In genomic region chr9:125993423-125993935, GRCh38 we compare ENCODE assay signal across 24 cellular contexts.
DNase-seq lines count a peak whose midpoint lies in the region; ATAC-seq, FAIRE-seq and TF ChIP-seq lines count a peak whose summit lies in the region.
"Had no signal": no experiment of that assay in that cellular context is flagged by ENCODE, and none has a peak within 500 bp of the region (broad histone marks: within the 10 kb centered on the region; RNA-seq: fewer than 3 reads in every experiment).

No MANE protein-coding gene starts in this region.

- POLR2A ChIA-PET in HepG2 (lab: Yijun Ruan, JAX): no interaction called here

- no peak overlapping the region for H3K4me3 ChIP-seq in right lobe of liver
- H3K4me3 ChIP-seq in HepG2 (replicated peaks in 1 of 3; ENCODE audit: insufficient read depth in 1 of 3, low read depth in 2 of 3, low read length in 3 of 3): no peak overlapping the region
- no peak overlapping the region for H3K4me3 ChIP-seq in neural progenitor cell
- H3K4me3 ChIP-seq: GM12878, K562, MG63 had no signal

- H3K27me3 Mint-ChIP-seq in chondrocyte (ENCODE audit: low read depth): peaks cover 15% of the 10 kb centered on the region
- no peaks in the 10 kb centered on the region for H3K27me3 Mint-ChIP-seq in neural progenitor cell (ENCODE audit: insufficient read depth, low read depth)
- H3K27me3 Mint-ChIP-seq in HFFc6 (ENCODE audit: insufficient read depth): peaks cover 29% of the 10 kb centered on the region
- H3K27me3 Mint-ChIP-seq: CD4-positive, alpha-beta T cell had no signal

- H3K4me2 ChIP-seq in HepG2 (ENCODE audit: low read depth, low read length) (no peak overlapping the region), neural progenitor cell (no peak overlapping the region)

- TF ChIP-seq POLR2A in right lobe of liver (IDR thresholded peaks at IDR 0.05) (no peak), HepG2 (IDR thresholded peaks at IDR 0.05; ENCODE audit: insufficient read depth in 1 of 2, low read depth in 2 of 2, low read length in 2 of 2) (no peak)

- WGBS in right lobe of liver (ENCODE audit: insufficient coverage, low coverage, low lambda C conversion rate, missing lambda C conversion rate): 88% methylated on average over 12 of the region's 17 CpGs
- WGBS in HepG2 (ENCODE audit: low lambda C conversion rate): 42% methylated on average over 16 of the region's 17 CpGs

- peak in 2 of 3 donors; percentile 9 to 15 for DNase-seq in right lobe of liver
- no peak for DNase-seq in HepG2 (ENCODE audit: low spot score)
- DNase-seq in chondrocyte (ENCODE audit: low spot score): peak; percentile 46
- no peak for DNase-seq in neural progenitor cell (ENCODE audit: low spot score)
- DNase-seq in activated CD8-positive, alpha-beta memory T cell treated with anti-CD3 and anti-CD28 coated beads, Interleukin-2, amount 50 U/mL, for 4 hours: no peak
- DNase-seq in HFFc6: no peak
- DNase-seq: CD4-positive, alpha-beta T cell; DMS 273 treated with DMSO at 0.1 percent for 48 hours; DMS79 treated with DMSO at 0.1 percent for 48 hours; MG63; NCI-H1048; NCI-H1417 treated with DMSO at 0.1 percent for 48 hours; NCI-H187 treated with DMSO at 0.1 percent for 48 hours; NCI-H2227 treated with DMSO at 0.1 percent for 48 hours; NCI-H510A treated with DMSO at 0.1 percent for 48 hours; NCI-H748 treated with DMSO at 0.1 percent for 48 hours; NK-92 treated with Interleukin-12 subunit alpha and Interleukin-12 subunit beta, amount 100 ng/mL, for 24 hours; SIG-M5 had no signal

- peaks cover 3% of the 10 kb centered on the region for H3K4me1 Mint-ChIP-seq in chondrocyte (ENCODE audit: low read depth)
- H3K4me1 Mint-ChIP-seq in neural progenitor cell: peaks cover 12% of the 10 kb centered on the region
- no peaks in the 10 kb centered on the region for H3K4me1 Mint-ChIP-seq in HFFc6 (ENCODE audit: low read depth)

- intact Hi-C loops in right lobe of liver (cut with DNase I): no loop called here
- intact Hi-C loops in HepG2 (cut with micrococcal nuclease; ENCODE audit: unreplicated experiment): no loop called here

- H3K4me1 ChIP-seq in right lobe of liver (no peaks in the 10 kb centered on the region), HepG2 (ENCODE audit: insufficient read depth, low read length) (peaks cover 5% of the 10 kb centered on the region), neural progenitor cell (peaks cover 2% of the 10 kb centered on the region)
- H3K4me1 ChIP-seq: Caco-2 had no signal

- H3K36me3 Mint-ChIP-seq in chondrocyte (ENCODE audit: low read depth): no peaks in the 10 kb centered on the region
- H3K36me3 Mint-ChIP-seq in neural progenitor cell: no peaks in the 10 kb centered on the region
- no peaks in the 10 kb centered on the region for H3K36me3 Mint-ChIP-seq in HFFc6 (ENCODE audit: low read depth)

- no peak overlapping the region for H3K27ac Mint-ChIP-seq in chondrocyte (ENCODE audit: unreplicated experiment)
- H3K27ac Mint-ChIP-seq in neural progenitor cell: peak overlapping the region; percentile 66
- H3K27ac Mint-ChIP-seq in HFFc6: no peak overlapping the region
- H3K27ac Mint-ChIP-seq: CD4-positive, alpha-beta T cell had no signal

- H3K9ac ChIP-seq in HepG2 (ENCODE audit: insufficient read depth, low read depth, low read length) (no peak overlapping the region), neural progenitor cell (no peak overlapping the region)

- H3K27me3 ChIP-seq in right lobe of liver (no peaks in the 10 kb centered on the region), HepG2 (ENCODE audit: control insufficient read depth in 1 of 2, insufficient read depth in 2 of 2, low read length in 2 of 2) (peaks cover 4 to 40% of the 10 kb centered on the region in 2 experiments; a peak in 3 of 5 replicates), neural progenitor cell (no peaks in the 10 kb centered on the region)
- H3K27me3 ChIP-seq: MG63 had no signal

- no TSS peak for BruUV-seq in HepG2 (replicated peaks; lab: Mats Ljungman, UMichigan)

- no peak for TF ChIP-seq CTCF in right lobe of liver (IDR thresholded peaks at IDR 0.05)
- TF ChIP-seq CTCF in HepG2 (CRISPR knock-in tag; IDR thresholded peaks at IDR 0.05): no peak
- TF ChIP-seq CTCF in chondrocyte (IDR thresholded peaks at IDR 0.05): no peak
- no peak for TF ChIP-seq CTCF in neural progenitor cell (IDR thresholded peaks at IDR 0.05)
- no peak for TF ChIP-seq CTCF in HFFc6 (IDR thresholded peaks at IDR 0.05)

- no peak overlapping the region for H2AFZ ChIP-seq in HepG2 (ENCODE audit: low read length)
- H2AFZ ChIP-seq in neural progenitor cell (replicated peaks): no peak overlapping the region

- no peaks in the 10 kb centered on the region for H4K20me1 ChIP-seq in HepG2 (ENCODE audit: insufficient read depth, low read length)
- H4K20me1 ChIP-seq in neural progenitor cell (ENCODE audit: low read depth): no peaks in the 10 kb centered on the region

- no peak for TF ChIP-seq RAD21 in HepG2 (CRISPR knock-in tag; IDR thresholded peaks at IDR 0.05)

- TF ChIP-seq EP300 in HepG2 (IDR thresholded peaks at IDR 0.05; ENCODE audit: low read depth in 2 of 2, low read length in 2 of 2) (no peak), HepG2 (CRISPR knock-in tag; IDR thresholded peaks at IDR 0.05; ENCODE audit: borderline replicate concordance) (no peak)

- H3K9me3 ChIP-seq in right lobe of liver: no peaks in the 10 kb centered on the region
- no peaks in the 10 kb centered on the region for H3K9me3 ChIP-seq in HepG2 (ENCODE audit: low read length)
- H3K9me3 ChIP-seq in neural progenitor cell (ENCODE audit: low read depth): no peaks in the 10 kb centered on the region
- H3K9me3 ChIP-seq: Caco-2, MG63 had no signal

- no peak overlapping the region for H3K4me3 Mint-ChIP-seq in chondrocyte (ENCODE audit: unreplicated experiment)
- no peak overlapping the region for H3K4me3 Mint-ChIP-seq in neural progenitor cell
- H3K4me3 Mint-ChIP-seq in HFFc6: no peak overlapping the region
- H3K4me3 Mint-ChIP-seq: CD4-positive, alpha-beta T cell had no signal

- no peak for FAIRE-seq in HepG2 (lab: Jason Lieb, UNC)
- FAIRE-seq: GM12878, H54, K562 had no signal

- no peaks in the 10 kb centered on the region for H3K36me3 ChIP-seq in right lobe of liver
- no peaks in the 10 kb centered on the region for H3K36me3 ChIP-seq in HepG2 (replicated peaks in 1 of 2; ENCODE audit: control insufficient read depth in 1 of 2, insufficient read depth in 2 of 2, low read length in 2 of 2)
- no peaks in the 10 kb centered on the region for H3K36me3 ChIP-seq in neural progenitor cell
- H3K36me3 ChIP-seq: MG63 had no signal

- no peaks in the 10 kb centered on the region for H3K9me3 Mint-ChIP-seq in chondrocyte (ENCODE audit: low read depth)
- no peaks in the 10 kb centered on the region for H3K9me3 Mint-ChIP-seq in neural progenitor cell
- H3K9me3 Mint-ChIP-seq in HFFc6: no peaks in the 10 kb centered on the region
- H3K9me3 Mint-ChIP-seq: CD4-positive, alpha-beta T cell had no signal

- CTCF ChIA-PET in HepG2 (lab: Yijun Ruan, JAX; ENCODE audit: low intra/inter-chr PET ratio, low total read pairs): no interaction called here

- H3K79me2 ChIP-seq in HepG2 (ENCODE audit: insufficient read depth, low read length) (no peaks in the 10 kb centered on the region), neural progenitor cell (ENCODE audit: low read depth) (no peaks in the 10 kb centered on the region)

- H3F3A ChIP-seq in neural progenitor cell (ENCODE audit: low read depth): no peaks in the 10 kb centered on the region

- ATAC-seq in right lobe of liver (no peak), HepG2 (no peak)
- no peak for ATAC-seq in activated CD4-positive, CD25-positive, alpha-beta regulatory T cell treated with anti-CD3 and anti-CD28 coated beads, Interleukin-2, amount 50 U/mL, for 24 hours
- ATAC-seq: GM12878, K562 had no signal

- in situ Hi-C loops in HepG2 (cut with HindIII; ENCODE audit: extremely low pct_ligation_motif_present, low pct_unique_long_range_greater_than_20kb): no loop called here

- no peak overlapping the region for H3K27ac ChIP-seq in right lobe of liver
- no peak overlapping the region for H3K27ac ChIP-seq in HepG2 (ENCODE audit: extremely low read length, insufficient read depth, low read length)
- no peak overlapping the region for H3K27ac ChIP-seq in neural progenitor cell
- H3K27ac ChIP-seq: RWPE1 had no signal

TF ChIP-seq in HepG2, 621 proteins besides CTCF, POLR2A, EP300 and RAD21:
- TF ChIP-seq CC2D1A (CRISPR knock-in tag; IDR thresholded peaks at IDR 0.05) (no peak), KDM6A (CRISPR knock-in tag; IDR thresholded peaks at IDR 0.05; ENCODE audit: low read depth) (no peak), ZNF639 (CRISPR knock-in tag; conservative IDR thresholded peaks at IDR 0.05) (no peak), STAT5B (CRISPR knock-in tag; IDR thresholded peaks at IDR 0.05) (no peak), PLSCR1 (CRISPR knock-in tag; IDR thresholded peaks at IDR 0.05; ENCODE audit: borderline replicate concordance) (no peak), MAF1 (CRISPR knock-in tag; IDR thresholded peaks at IDR 0.05; ENCODE audit: borderline replicate concordance) (no peak)

Comparison
In these comparisons a context has a peak if more than half of its experiments do, and no peak if none do; other contexts are left out.
1. DNase-seq: peak in right lobe of liver (2 of 3) and chondrocyte (single experiment); none in HepG2 (single experiment), neural progenitor cell (single experiment), activated CD8-positive, alpha-beta memory T cell treated with anti-CD3 and anti-CD28 coated beads, Interleukin-2, amount 50 U/mL, for 4 hours (single experiment) and HFFc6 (single experiment).